Comparison of ENCODE assay signal across 20 cellular contexts in genomic region chr3:40490916-40491315, GRCh38.
"Had no signal": no experiment of that assay in that cellular context is flagged by ENCODE, and none has a peak within 500 bp of the region (broad histone marks: within the 10 kb centered on the region; RNA-seq: fewer than 3 reads in every experiment).

No MANE protein-coding gene starts in this region.

- H3K4me1 Mint-ChIP-seq: neural progenitor cell had no signal

- ATAC-seq: activated naive CD4-positive, alpha-beta T cell treated with anti-CD3 and anti-CD28 coated beads, Interleukin-2, amount 50 U/mL, for 72 hours; activated T-helper 17 cell treated with anti-CD3 and anti-CD28 coated beads, Interleukin-2, amount 50 U/mL, for 72 hours; naive thymus-derived CD8-positive, alpha-beta T cell; stimulated activated naive CD8-positive, alpha-beta T cell treated with anti-CD3 and anti-CD28 coated beads, Interleukin-15, Interleukin-2, amounts not matched to agents 100 U/mL and 50 U/mL, for 24 hours; upper lobe of right lung; WTC11 had no signal

- H2AFZ ChIP-seq: neural progenitor cell had no signal

- DNase-seq: activated CD8-positive, alpha-beta memory T cell treated with anti-CD3 and anti-CD28 coated beads, Interleukin-2, amount 50 U/mL, for 4 hours; activated T-cell treated with anti-CD3 and anti-CD28 coated beads, Interleukin-2, amount 50 U/mL, for 24 hours; adrenal gland; cerebellar nuclear complex; cortex of kidney; kidney; naive thymus-derived CD8-positive, alpha-beta T cell; retina; stimulated activated CD4-positive, alpha-beta T cell treated with anti-CD3 and anti-CD28 coated beads, Interleukin-4, amount 100 ng/mL, for 1 hour; stimulated activated naive CD8-positive, alpha-beta T cell treated with anti-CD3 and anti-CD28 coated beads, Interleukin-15, Interleukin-2, amounts not matched to agents 100 U/mL and 50 U/mL, for 24 hours; T1000; upper lobe of right lung had no signal

- H3K9me3 ChIP-seq: adrenal gland had no signal

- H3K27me3 Mint-ChIP-seq: activated T-cell treated with anti-CD3 and anti-CD28 coated beads, Interleukin-2, amount 50 U/mL, for 24 hours; activated T-helper 17 cell treated with anti-CD3 and anti-CD28 coated beads, Interleukin-2, amount 50 U/mL, for 72 hours; naive thymus-derived CD8-positive, alpha-beta T cell; progenitor cell of endocrine pancreas had no signal

- H3K9ac ChIP-seq: neural progenitor cell had no signal

- H3K4me2 ChIP-seq: neural progenitor cell had no signal

- H3K27me3 ChIP-seq: adrenal gland, neural progenitor cell, upper lobe of right lung had no signal

- H3K4me1 ChIP-seq: adrenal gland, neural progenitor cell, upper lobe of right lung had no signal

- H3K4me3 Mint-ChIP-seq: activated T-cell treated with anti-CD3 and anti-CD28 coated beads, Interleukin-2, amount 50 U/mL, for 24 hours; activated T-helper 17 cell treated with anti-CD3 and anti-CD28 coated beads, Interleukin-2, amount 50 U/mL, for 72 hours; naive thymus-derived CD8-positive, alpha-beta T cell; neural progenitor cell; T-helper 1 cell treated with Interleukin-12 subunit alpha and Interleukin-12 subunit beta and Interleukin-4 antibody, amounts not matched to agents 30 μg/mL and 1 μg/mL, for 36 hours; WTC11 had no signal

- H3K4me3 ChIP-seq: adrenal gland, lung, neural progenitor cell, upper lobe of right lung had no signal

- H3K27ac Mint-ChIP-seq: activated naive CD4-positive, alpha-beta T cell treated with anti-CD3 and anti-CD28 coated beads, Interleukin-2, amount 50 U/mL, for 72 hours; activated T-cell treated with anti-CD3 and anti-CD28 coated beads, Interleukin-2, amount 50 U/mL, for 24 hours; activated T-helper 17 cell treated with anti-CD3 and anti-CD28 coated beads, Interleukin-2, amount 50 U/mL, for 72 hours; naive thymus-derived CD8-positive, alpha-beta T cell; neural progenitor cell; progenitor cell of endocrine pancreas; T-helper 1 cell treated with Interleukin-12 subunit alpha and Interleukin-12 subunit beta and Interleukin-4 antibody, amounts not matched to agents 30 μg/mL and 1 μg/mL, for 36 hours; WTC11 had no signal

- H3K27ac ChIP-seq: adrenal gland, epithelial cell of prostate, neural progenitor cell, upper lobe of right lung had no signal
